ENCODE assay signal across 8 cellular contexts in the genomic region with DNA sequence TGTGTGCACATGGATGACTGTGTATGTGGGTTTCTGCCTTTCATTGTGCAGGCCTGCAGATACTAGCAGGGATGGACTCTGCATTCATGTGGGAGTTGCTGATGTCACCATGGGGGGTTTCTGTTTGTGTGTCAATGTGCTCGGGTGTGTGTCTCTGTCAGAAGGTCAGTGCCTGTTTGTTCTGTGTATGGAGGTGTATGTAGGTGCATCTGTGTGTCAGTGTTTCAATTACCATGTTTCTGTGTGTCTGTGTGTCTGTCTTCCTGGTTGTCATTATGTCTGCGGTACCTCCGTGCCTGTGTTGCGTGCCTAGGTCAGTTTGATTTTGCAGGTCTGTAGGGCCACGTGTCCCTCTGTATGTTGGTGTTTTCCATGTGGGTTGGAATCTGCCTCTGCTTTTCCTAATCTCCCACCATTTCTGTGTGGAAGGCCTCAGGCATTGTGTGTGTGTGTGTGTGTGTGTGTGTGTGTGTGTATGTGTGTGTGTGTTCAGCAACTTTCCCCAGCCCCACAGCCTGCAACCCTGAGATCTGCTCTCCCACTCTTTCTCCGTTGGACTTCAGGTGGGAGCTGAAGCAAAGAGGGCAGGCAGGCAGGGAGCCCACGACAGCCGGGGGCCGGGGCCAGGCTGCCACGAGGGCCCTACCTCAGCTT. TPM values are rescaled to one million over a fixed set of nuclear protein-coding genes. Genes with fewer than 3 reads are reported as not detected.
A peak's percentile ranks its signal among the peaks of the same experiment; 100 is the strongest.
DNase-seq lines count a peak whose midpoint lies in the region; ATAC-seq and TF ChIP-seq lines count a peak whose summit lies in the region.

No MANE protein-coding gene starts in this region.

- H3K9ac ChIP-seq in rectal smooth muscle tissue (ENCODE audit: low read length), result no peak overlapping the region

- peak overlapping the region; percentile 36 for H3K4me3 ChIP-seq in ectodermal cell (ENCODE audit: insufficient read depth, low read depth, low read length)
- peak overlapping the region; percentile 73 for H3K4me3 ChIP-seq in rectal smooth muscle tissue (ENCODE audit: low read length)

- DNase-seq in GM13976 (ENCODE audit: low spot score) (peak; percentile 67), NCI-H82 treated with DMSO at 0.1 percent for 48 hours (lab: John Stamatoyannopoulos, UW; ENCODE audit: unreplicated experiment) (peak; percentile 77), SHP77 treated with DMSO at 0.1 percent for 48 hours (lab: John Stamatoyannopoulos, UW) (no peak), iPS-NIHi11 (ENCODE audit: low spot score) (no peak), sciatic nerve (ENCODE audit: low spot score) (no peak)

- H3K27ac ChIP-seq in ectodermal cell (ENCODE audit: insufficient read depth, low read depth, low read length, poor library complexity, severe bottlenecking) (peak overlapping the region; percentile 81), rectal smooth muscle tissue (ENCODE audit: low read depth, low read length) (peak overlapping the region; percentile 84)

- H3K27me3 ChIP-seq in ectodermal cell (ENCODE audit: control insufficient read depth, insufficient read depth, low read length, poor library complexity, severe bottlenecking) (no peaks in the 10 kb centered on the region), rectal smooth muscle tissue (ENCODE audit: control insufficient read depth, insufficient read depth, low read length) (no peaks in the 10 kb centered on the region)

- intact Hi-C loops in sciatic nerve (cut with DNase I), result no loop called here

- H3K36me3 ChIP-seq in ectodermal cell (ENCODE audit: control insufficient read depth, insufficient read depth, low read length), result peaks cover under 1% of the 10 kb centered on the region
- no peaks in the 10 kb centered on the region for H3K36me3 ChIP-seq in rectal smooth muscle tissue (ENCODE audit: control insufficient read depth, insufficient read depth, low read length)

- H3K4me1 ChIP-seq in ectodermal cell (ENCODE audit: control insufficient read depth, insufficient read depth, low read length) (peaks cover 80% of the 10 kb centered on the region), rectal smooth muscle tissue (ENCODE audit: control insufficient read depth, insufficient read depth, low read length) (peaks cover 69% of the 10 kb centered on the region)

- H3K9me3 ChIP-seq in ectodermal cell (ENCODE audit: control insufficient read depth, low read length), result no peaks in the 10 kb centered on the region

- TF ChIP-seq CTCF in GM13976 (IDR thresholded peaks at IDR 0.05; ENCODE audit: borderline replicate concordance, control extremely low read depth, extremely low read depth, insufficient read depth, missing control alignments), result no peak

- 32% methylated on average over 10 of the region's 10 CpGs for WGBS in ectodermal cell, 2 experiments

- ATAC-seq in HG03378 (IDR thresholded peaks at IDR 0.05; ENCODE audit: unreplicated experiment), result no peak
- ATAC-seq in sciatic nerve, result no peak

- in situ Hi-C loops in GM13976 (cut with MboI; ENCODE audit: low sequenced_read_pairs, unreplicated experiment), result no loop called here

RNA-seq across cellular contexts. Expression of a gene that starts 36.7 kb away (rescaled TPM):
- 73.2 TPM for polyA plus RNA-seq in ectodermal cell (2013, experiment 1 of 4)
- 80.6 TPM for polyA plus RNA-seq in ectodermal cell (2013, experiment 2 of 4)
- 57.9 TPM for polyA plus RNA-seq in ectodermal cell (2013, experiment 3 of 4)
- 63.2 TPM for polyA plus RNA-seq in ectodermal cell (2013, experiment 4 of 4)
- total RNA-seq in sciatic nerve, result 183 TPM

Comparison
In these comparisons a context has a peak if more than half of its experiments do, and no peak if none do; other contexts are left out.
1. DNase-seq: peak in GM13976 (single experiment) and NCI-H82 treated with DMSO at 0.1 percent for 48 hours (single experiment); none in SHP77 treated with DMSO at 0.1 percent for 48 hours (single experiment), iPS-NIHi11 (single experiment) and sciatic nerve (single experiment).